ENCODE assay signal across 31 cellular contexts in genomic region chr5:131523500-131524185, GRCh38.
A peak's percentile ranks its signal among the peaks of the same experiment; 100 is the strongest.
DNase-seq lines count a peak whose midpoint lies in the region; ATAC-seq, FAIRE-seq and TF ChIP-seq lines count a peak whose summit lies in the region.
"Had no signal": no experiment of that assay in that cellular context is flagged by ENCODE, and none has a peak within 500 bp of the region (broad histone marks: within the 10 kb centered on the region; RNA-seq: fewer than 3 reads in every experiment).

No MANE protein-coding gene starts in this region.

- no peak overlapping the region for H3K4me3 ChIP-seq in K562
- H3K4me3 ChIP-seq: BLaER1, coronary artery, heart right ventricle, sigmoid colon, SK-N-MC, upper lobe of right lung had no signal

- FAIRE-seq in K562 (lab: Jason Lieb, UNC): no peak
- FAIRE-seq: bronchial epithelial cell had no signal

- TF ChIP-seq CTCF in K562 (IDR thresholded peaks at IDR 0.05 in 2 of 3, conservative IDR thresholded peaks at IDR 0.05 in 1 of 3; ENCODE audit: insufficient read depth in 2 of 3, low read depth in 1 of 3, low read length in 3 of 3): no peak
- TF ChIP-seq CTCF in progenitor cell of endocrine pancreas (IDR thresholded peaks at IDR 0.05; ENCODE audit: unreplicated experiment): no peak

- intact Hi-C loops in K562 (cut with micrococcal nuclease): no loop called here
- intact Hi-C loops in sciatic nerve (cut with DNase I): no loop called here

- H3K9ac ChIP-seq in K562 (ENCODE audit: insufficient read depth in 1 of 2, low read depth in 2 of 2, low read length in 2 of 2): no peak overlapping the region
- H3K9ac ChIP-seq: BLaER1 had no signal

- H3K27ac Mint-ChIP-seq in activated naive CD8-positive, alpha-beta T cell: peak overlapping the region; percentile 47
- H3K27ac Mint-ChIP-seq in activated naive CD8-positive, alpha-beta T cell treated with anti-CD3 and anti-CD28 coated beads for 36 hours: no peak overlapping the region
- peak overlapping the region; percentile 15 for H3K27ac Mint-ChIP-seq in progenitor cell of endocrine pancreas
- H3K27ac Mint-ChIP-seq: stimulated activated naive B cell treated with anti-CD40 and anti-IgM and Interleukin-4, amounts not matched to agents 10 μg/mL and 1 μg/mL and 100 μg/mL, for 72 hours; T-helper 2 cell treated with Interferon-gamma antibody and Interleukin-4, amounts not matched to agents 5 μg/mL and 100 μg/mL, for 36 hours had no signal

- H3K27ac ChIP-seq in K562 (ENCODE audit: extremely low read depth, low read depth, low read length): no peak overlapping the region
- H3K27ac ChIP-seq: BLaER1, coronary artery, heart right ventricle, neutrophil, RWPE1, sigmoid colon, SK-N-MC, upper lobe of right lung had no signal

- no peak for DNase-seq in activated naive CD8-positive, alpha-beta T cell treated with anti-CD3 and anti-CD28 coated beads for 36 hours
- DNase-seq in HEK293T (ENCODE audit: extremely low spot score) (no peak), K562 (ENCODE audit: extremely low read depth in 1 of 4, low spot score in 3 of 4) (no peak), progenitor cell of endocrine pancreas (ENCODE audit: low spot score, unreplicated experiment) (no peak), sciatic nerve (ENCODE audit: low spot score) (no peak)
- DNase-seq: ACHN; activated CD4-positive, alpha-beta T cell treated with anti-CD3 and anti-CD28 coated beads for 4 hours; activated naive CD4-positive, alpha-beta T cell; activated T-cell treated with anti-CD3 and anti-CD28 coated beads, Interleukin-2, amount 50 U/mL, for 4 hours; foreskin fibroblast; GOT3; heart right ventricle; kidney glomerular epithelial cell; NCI-H1092 treated with DMSO at 0.1 percent for 48 hours; NCI-H187 treated with DMSO at 0.1 percent for 48 hours; NCI-H2227 treated with DMSO at 0.1 percent for 48 hours; sigmoid colon; stimulated activated CD4-positive, alpha-beta T cell treated with anti-CD3 and anti-CD28 coated beads, Interleukin-4, amount 100 ng/mL, for 4 hours; stimulated activated naive B cell treated with anti-CD40 and anti-IgM and Interleukin-4, amounts not matched to agents 10 μg/mL and 1 μg/mL and 100 μg/mL, for 72 hours; upper lobe of right lung had no signal

- H3K9me3 ChIP-seq in K562 (replicated peaks; ENCODE audit: control insufficient read depth, insufficient read depth, low read depth, low read length): no peaks in the 10 kb centered on the region
- H3K9me3 ChIP-seq: BLaER1, heart right ventricle, neutrophil, sigmoid colon, upper lobe of right lung had no signal

- in situ Hi-C loops in K562 (cut with MboI): no loop called here

- no peak for TF ChIP-seq RAD21 in K562 (CRISPR knock-in tag; conservative IDR thresholded peaks at IDR 0.05 in 1 of 2, IDR thresholded peaks at IDR 0.05 in 1 of 2)

- H3K79me2 ChIP-seq in K562 (ENCODE audit: control insufficient read depth, insufficient read depth, low read length): peaks cover 2% of the 10 kb centered on the region; the same call in 1 of the 3 replicates

- no peaks in the 10 kb centered on the region for H4K20me1 ChIP-seq in K562 (replicated peaks; ENCODE audit: control insufficient read depth, insufficient read depth, low read length)
- H4K20me1 ChIP-seq: BLaER1 had no signal

- CTCF ChIA-PET in HEK293T (lab: Yijun Ruan, JAX) (interaction anchor here (1.0 to 1.1 kb wide), 2 partner anchors 9 to 11 kb away, joined by 3 to 4 read pairs; no protein-coding TSS in a partner anchor), K562 (lab: Yijun Ruan, JAX; ENCODE audit: low intra/inter-chr PET ratio) (no interaction called here)

- TF ChIP-seq POLR2A in K562 (conservative IDR thresholded peaks at IDR 0.05): no peak

- no peaks in the 10 kb centered on the region for H3K9me1 ChIP-seq in K562 (ENCODE audit: control insufficient read depth, insufficient read depth, low read length)

- H3K9me3 Mint-ChIP-seq in activated naive CD8-positive, alpha-beta T cell (ENCODE audit: low read depth): no peaks in the 10 kb centered on the region
- no peaks in the 10 kb centered on the region for H3K9me3 Mint-ChIP-seq in activated naive CD8-positive, alpha-beta T cell treated with anti-CD3 and anti-CD28 coated beads for 36 hours
- no peaks in the 10 kb centered on the region for H3K9me3 Mint-ChIP-seq in progenitor cell of endocrine pancreas (ENCODE audit: low read depth)
- H3K9me3 Mint-ChIP-seq: activated T-cell treated with anti-CD3 and anti-CD28 coated beads, Interleukin-2, amount 50 U/mL, for 4 hours; stimulated activated naive B cell treated with anti-CD40 and anti-IgM and Interleukin-4, amounts not matched to agents 10 μg/mL and 1 μg/mL and 100 μg/mL, for 72 hours; T-helper 2 cell treated with Interferon-gamma antibody and Interleukin-4, amounts not matched to agents 5 μg/mL and 100 μg/mL, for 36 hours had no signal

- peaks cover 17% of the 10 kb centered on the region; the same call in 1 of the 3 replicates for H3K36me3 ChIP-seq in K562 (ENCODE audit: control insufficient read depth, insufficient read depth, low read length)

- H3K36me3 Mint-ChIP-seq in activated naive CD8-positive, alpha-beta T cell: peaks cover 16% of the 10 kb centered on the region
- H3K36me3 Mint-ChIP-seq in activated naive CD8-positive, alpha-beta T cell treated with anti-CD3 and anti-CD28 coated beads for 36 hours: peaks cover 29% of the 10 kb centered on the region
- peaks cover 6% of the 10 kb centered on the region for H3K36me3 Mint-ChIP-seq in progenitor cell of endocrine pancreas (ENCODE audit: insufficient read depth)

- ATAC-seq in K562 (no peak), sciatic nerve (no peak), HG03469 (IDR thresholded peaks at IDR 0.05; ENCODE audit: unreplicated experiment) (no peak), GM18909 (IDR thresholded peaks at IDR 0.05; ENCODE audit: poor library complexity, unreplicated experiment) (no peak)
- ATAC-seq: activated T-cell treated with anti-CD3 and anti-CD28 coated beads, Interleukin-2, amount 50 U/mL, for 4 hours; esophagus mucosa; stimulated activated naive B cell treated with anti-CD40 and anti-IgM and Interleukin-4, amounts not matched to agents 10 μg/mL and 1 μg/mL and 100 μg/mL, for 72 hours; upper lobe of right lung had no signal

- 0 out of 5 replicates have a peak, but pooled peaks cover 0 to 4% of the 10 kb centered on the region in 2 experiments for H3K4me1 ChIP-seq in K562 (replicated peaks in 1 of 2; ENCODE audit: control insufficient read depth in 2 of 2, insufficient read depth in 2 of 2, low read length in 2 of 2)
- H3K4me1 ChIP-seq: upper lobe of right lung had no signal

- no peaks in the 10 kb centered on the region for H3K27me3 ChIP-seq in K562 (ENCODE audit: control insufficient read depth in 2 of 2, insufficient read depth in 2 of 2, low read length in 2 of 2)
- H3K27me3 ChIP-seq: BLaER1, heart right ventricle, neutrophil, sigmoid colon, upper lobe of right lung had no signal

- H3K4me2 ChIP-seq in K562 (ENCODE audit: insufficient read depth, low read length): no peak overlapping the region
- H3K4me2 ChIP-seq: BLaER1 had no signal

- BruUV-seq in K562 (replicated peaks; lab: Mats Ljungman, UMichigan): no TSS peak

- no peak for TF ChIP-seq EP300 in K562 (IDR thresholded peaks at IDR 0.05; ENCODE audit: low read length)

- H2AFZ ChIP-seq in K562 (ENCODE audit: low read depth, low read length): no peak overlapping the region

- POLR2A ChIA-PET in HEK293T (lab: Yijun Ruan, JAX): interaction anchor here (0.6 kb wide), 1 partner anchor 58 kb away, joined by 3 read pairs; no protein-coding TSS in a partner anchor
- POLR2A ChIA-PET in K562 (lab: Yijun Ruan, JAX): interaction anchor here (1.4 to 1.7 kb wide), 2 partner anchors 8 to 10 kb away, joined by 4 to 7 read pairs; no protein-coding TSS in a partner anchor

- H3K4me1 Mint-ChIP-seq in activated naive CD8-positive, alpha-beta T cell (ENCODE audit: low read depth): peaks cover 76% of the 10 kb centered on the region
- H3K4me1 Mint-ChIP-seq in activated naive CD8-positive, alpha-beta T cell treated with anti-CD3 and anti-CD28 coated beads for 36 hours: peaks cover 58% of the 10 kb centered on the region
- H3K4me1 Mint-ChIP-seq in progenitor cell of endocrine pancreas (ENCODE audit: low read depth): no peaks in the 10 kb centered on the region

- no peaks in the 10 kb centered on the region for H3K27me3 Mint-ChIP-seq in activated naive CD8-positive, alpha-beta T cell
- H3K27me3 Mint-ChIP-seq in activated naive CD8-positive, alpha-beta T cell treated with anti-CD3 and anti-CD28 coated beads for 36 hours: no peaks in the 10 kb centered on the region
- no peaks in the 10 kb centered on the region for H3K27me3 Mint-ChIP-seq in progenitor cell of endocrine pancreas
- H3K27me3 Mint-ChIP-seq: stimulated activated naive B cell treated with anti-CD40 and anti-IgM and Interleukin-4, amounts not matched to agents 10 μg/mL and 1 μg/mL and 100 μg/mL, for 72 hours had no signal

- H3K4me3 Mint-ChIP-seq in activated naive CD8-positive, alpha-beta T cell: no peak overlapping the region
- no peak overlapping the region for H3K4me3 Mint-ChIP-seq in activated naive CD8-positive, alpha-beta T cell treated with anti-CD3 and anti-CD28 coated beads for 36 hours
- no peak overlapping the region for H3K4me3 Mint-ChIP-seq in progenitor cell of endocrine pancreas (ENCODE audit: low read depth)
- H3K4me3 Mint-ChIP-seq: activated T-cell treated with anti-CD3 and anti-CD28 coated beads, Interleukin-2, amount 50 U/mL, for 4 hours; stimulated activated naive B cell treated with anti-CD40 and anti-IgM and Interleukin-4, amounts not matched to agents 10 μg/mL and 1 μg/mL and 100 μg/mL, for 72 hours; T-helper 2 cell treated with Interferon-gamma antibody and Interleukin-4, amounts not matched to agents 5 μg/mL and 100 μg/mL, for 36 hours had no signal

TF ChIP-seq in HEK293T, 16 proteins besides CTCF, POLR2A, EP300 and RAD21 (continues in another document):
- no peak for TF ChIP-seq LEF1 (IDR thresholded peaks at IDR 0.05; ENCODE audit: borderline replicate concordance)
- TF ChIP-seq NFRKB (IDR thresholded peaks at IDR 0.05): no peak
- no peak for TF ChIP-seq ELF4 (IDR thresholded peaks at IDR 0.05)
